ENCODE assay signal across 25 cellular contexts in the genomic region with DNA sequence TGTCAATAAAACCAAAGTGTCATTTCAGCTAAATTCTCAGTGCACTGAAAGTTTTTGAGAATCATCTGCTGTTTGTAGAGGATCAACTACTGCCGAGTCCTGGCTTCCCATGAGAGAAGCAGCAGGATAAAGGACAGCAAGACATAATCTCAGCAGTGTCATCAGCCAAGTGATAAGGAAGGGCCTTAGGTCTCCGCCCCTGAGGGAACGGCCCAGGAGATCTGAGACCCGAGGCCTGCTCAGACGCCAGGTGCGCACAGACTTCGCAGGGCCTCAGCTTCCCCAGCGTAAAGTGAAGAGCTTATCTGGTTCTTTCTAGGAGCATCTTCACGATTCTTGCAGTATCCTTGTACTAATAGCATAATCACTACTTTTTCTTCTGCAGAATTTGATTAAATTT. TPM values are rescaled to one million over a fixed set of nuclear protein-coding genes. Genes with fewer than 3 reads are reported as not detected.
DNase-seq lines count a peak whose midpoint lies in the region; ATAC-seq, FAIRE-seq and TF ChIP-seq lines count a peak whose summit lies in the region.
"Had no signal": no experiment of that assay in that cellular context is flagged by ENCODE, and none has a peak within 500 bp of the region (broad histone marks: within the 10 kb centered on the region; RNA-seq: fewer than 3 reads in every experiment).

No MANE protein-coding gene starts in this region.

- no peak overlapping the region for H3K4me3 Mint-ChIP-seq in natural killer cell
- H3K4me3 Mint-ChIP-seq: activated naive CD4-positive, alpha-beta T cell treated with anti-CD3 and anti-CD28 coated beads, Interleukin-2, amount 50 U/mL, for 24 hours; dendritic cell treated with granulocyte-macrophage colony-stimulating factor and Interleukin-4, amounts not matched to agents 40 ng/mL and 50 ng/mL, for 4 days; T-helper 2 cell treated with Interferon-gamma antibody and Interleukin-4, amounts not matched to agents 5 μg/mL and 100 μg/mL, for 36 hours had no signal

- no peak overlapping the region for H3K27ac Mint-ChIP-seq in natural killer cell
- H3K27ac Mint-ChIP-seq: activated naive CD4-positive, alpha-beta T cell treated with anti-CD3 and anti-CD28 coated beads, Interleukin-2, amount 50 U/mL, for 24 hours; B cell; dendritic cell treated with granulocyte-macrophage colony-stimulating factor and Interleukin-4, amounts not matched to agents 40 ng/mL and 50 ng/mL, for 4 days; T-helper 2 cell treated with Interferon-gamma antibody and Interleukin-4, amounts not matched to agents 5 μg/mL and 100 μg/mL, for 36 hours had no signal

- no peaks in the 10 kb centered on the region for H3K9me1 ChIP-seq in K562 (ENCODE audit: control insufficient read depth, insufficient read depth, low read length)

- H3K9me3 Mint-ChIP-seq in natural killer cell = no peaks in the 10 kb centered on the region
- H3K9me3 Mint-ChIP-seq: activated naive CD4-positive, alpha-beta T cell treated with anti-CD3 and anti-CD28 coated beads, Interleukin-2, amount 50 U/mL, for 24 hours; dendritic cell treated with granulocyte-macrophage colony-stimulating factor and Interleukin-4, amounts not matched to agents 40 ng/mL and 50 ng/mL, for 4 days; T-helper 2 cell treated with Interferon-gamma antibody and Interleukin-4, amounts not matched to agents 5 μg/mL and 100 μg/mL, for 36 hours had no signal

- H3K27me3 ChIP-seq in K562 (ENCODE audit: control insufficient read depth in 2 of 2, insufficient read depth in 2 of 2, low read length in 2 of 2) (peaks cover 34 to 87% of the 10 kb centered on the region in 2 experiments; a peak in 4 of 5 replicates), iPS-20b (ENCODE audit: insufficient read depth, low read length) (peaks cover 29% of the 10 kb centered on the region), subcutaneous abdominal adipose tissue (ENCODE audit: control insufficient read depth in 5 of 5, insufficient read depth in 4 of 5, low read length in 5 of 5) (peaks cover 0 to 21% (median 16%) of the 10 kb centered on the region in 5 donors), right lobe of liver (peaks cover 0 to 5% of the 10 kb centered on the region in 2 donors)

- TF ChIP-seq EP300 in K562 (IDR thresholded peaks at IDR 0.05; ENCODE audit: low read length) = no peak

- TF ChIP-seq POLR2A in K562 (conservative IDR thresholded peaks at IDR 0.05) (no peak), right lobe of liver (IDR thresholded peaks at IDR 0.05) (no peak)

- no peak overlapping the region for H2AFZ ChIP-seq in K562 (ENCODE audit: low read depth, low read length)
- H2AFZ ChIP-seq: parathyroid adenoma, PC-9 had no signal

- DNase-seq in NCI-H82 (lab: John Stamatoyannopoulos, UW) (peak; percentile 63), NCI-H82 treated with DMSO at 0.1 percent for 48 hours (lab: John Stamatoyannopoulos, UW; ENCODE audit: unreplicated experiment) (no peak), K562 (ENCODE audit: extremely low read depth in 1 of 4, low spot score in 3 of 4) (no peak), right lobe of liver (no peak), natural killer cell (no peak)
- DNase-seq: activated CD8-positive, alpha-beta memory T cell treated with anti-CD3 and anti-CD28 coated beads for 24 hours; EL; NCI-H146; NCI-H2171 treated with DMSO at 0.1 percent for 48 hours; NCI-H748 treated with DMSO at 0.1 percent for 48 hours; PC-9; sigmoid colon; stimulated activated CD4-positive, alpha-beta T cell treated with anti-CD3 and anti-CD28 coated beads, Interleukin-1b, Interleukin-23, amount 100 ng/mL, for 48 hours; stimulated activated naive CD8-positive, alpha-beta T cell treated with anti-CD3 and anti-CD28 coated beads, Interleukin-15, Interleukin-2, amounts not matched to agents 100 U/mL and 50 U/mL, for 24 hours; transverse colon had no signal

- H4K20me1 ChIP-seq in K562 (replicated peaks; ENCODE audit: control insufficient read depth, insufficient read depth, low read length) = peaks cover 14% of the 10 kb centered on the region; the same call in 1 of the 2 replicates

- no peaks in the 10 kb centered on the region for H3K79me2 ChIP-seq in K562 (ENCODE audit: control insufficient read depth, insufficient read depth, low read length)
- H3K79me2 ChIP-seq: parathyroid adenoma had no signal

- CTCF ChIA-PET in K562 (lab: Yijun Ruan, JAX; ENCODE audit: low intra/inter-chr PET ratio) = no interaction called here

- H3K27ac ChIP-seq in K562 (ENCODE audit: extremely low read depth, low read depth, low read length) = no peak overlapping the region
- no peak overlapping the region for H3K27ac ChIP-seq in iPS-20b (ENCODE audit: low read length)
- no peak overlapping the region for H3K27ac ChIP-seq in subcutaneous abdominal adipose tissue (ENCODE audit: low read depth, low read length)
- H3K27ac ChIP-seq in right lobe of liver = no peak overlapping the region
- H3K27ac ChIP-seq: 22Rv1, parathyroid adenoma, PC-9, transverse colon had no signal

- H3K4me2 ChIP-seq in K562 (ENCODE audit: insufficient read depth, low read length) = no peak overlapping the region
- H3K4me2 ChIP-seq: PC-9 had no signal

- no peak overlapping the region for H3K9ac ChIP-seq in K562 (ENCODE audit: insufficient read depth in 1 of 2, low read depth in 2 of 2, low read length in 2 of 2)
- no peak overlapping the region for H3K9ac ChIP-seq in iPS-20b (ENCODE audit: low read depth, low read length)
- peak overlapping the region in 1 of 5 donors; percentile 25 for H3K9ac ChIP-seq in subcutaneous abdominal adipose tissue (ENCODE audit: low read length in 5 of 5)
- H3K9ac ChIP-seq: parathyroid adenoma had no signal

- TF ChIP-seq RAD21 in K562 (CRISPR knock-in tag; conservative IDR thresholded peaks at IDR 0.05 in 1 of 2, IDR thresholded peaks at IDR 0.05 in 1 of 2) = no peak

- no peaks in the 10 kb centered on the region for H3K36me3 ChIP-seq in K562 (ENCODE audit: control insufficient read depth, insufficient read depth, low read length)
- peaks cover 9% of the 10 kb centered on the region; the same call in 1 of the 2 replicates for H3K36me3 ChIP-seq in iPS-20b (ENCODE audit: insufficient read depth, low read depth, low read length)
- H3K36me3 ChIP-seq in subcutaneous abdominal adipose tissue (ENCODE audit: control insufficient read depth in 5 of 5, insufficient read depth in 5 of 5, low read length in 5 of 5) = no peaks in the 10 kb centered on the region
- H3K36me3 ChIP-seq in right lobe of liver = no peaks in the 10 kb centered on the region
- H3K36me3 ChIP-seq: sigmoid colon, transverse colon had no signal

- peaks cover 0 to 12% of the 10 kb centered on the region in 2 donors for H3K4me1 Mint-ChIP-seq in natural killer cell

- intact Hi-C loops in K562 (cut with micrococcal nuclease) = no loop called here
- intact Hi-C loops in right lobe of liver (cut with DNase I) = no loop called here
- intact Hi-C loops in natural killer cell (cut with micrococcal nuclease) = no loop called here

- H3K4me3 ChIP-seq in K562 = no peak overlapping the region
- H3K4me3 ChIP-seq in iPS-20b (ENCODE audit: low read length) = peak overlapping the region; percentile 82
- H3K4me3 ChIP-seq in subcutaneous abdominal adipose tissue (ENCODE audit: low read depth in 1 of 5, low read length in 5 of 5) = peak overlapping the region; percentile 48 to 86 (median 70)
- no peak overlapping the region for H3K4me3 ChIP-seq in right lobe of liver
- H3K4me3 ChIP-seq: PC-9, transverse colon had no signal

- no peak for FAIRE-seq in K562 (lab: Jason Lieb, UNC)
- FAIRE-seq: H54 had no signal

- H3K36me3 Mint-ChIP-seq in natural killer cell = no peaks in the 10 kb centered on the region
- H3K36me3 Mint-ChIP-seq: activated naive CD4-positive, alpha-beta T cell treated with anti-CD3 and anti-CD28 coated beads, Interleukin-2, amount 50 U/mL, for 24 hours had no signal

- WGBS in K562 (ENCODE audit: insufficient coverage, low coverage, missing lambda C conversion rate) = 5% methylated on average over 9 of the region's 9 CpGs
- WGBS in right lobe of liver (ENCODE audit: insufficient coverage, low coverage, low lambda C conversion rate, missing lambda C conversion rate) = 59% methylated on average over 7 of the region's 9 CpGs

- ATAC-seq in K562 = no peak
- no peak for ATAC-seq in right lobe of liver
- ATAC-seq in HG02678 (IDR thresholded peaks at IDR 0.05; ENCODE audit: unreplicated experiment) = no peak
- no peak for ATAC-seq in natural killer cell
- ATAC-seq: stimulated activated naive CD8-positive, alpha-beta T cell treated with anti-CD3 and anti-CD28 coated beads, Interleukin-15, Interleukin-2, amounts not matched to agents 100 U/mL and 50 U/mL, for 24 hours had no signal

- H3K9me3 ChIP-seq in K562 (replicated peaks; ENCODE audit: control insufficient read depth, insufficient read depth, low read depth, low read length) (no peaks in the 10 kb centered on the region), iPS-20b (ENCODE audit: insufficient read depth, low read depth, low read length) (no peaks in the 10 kb centered on the region), subcutaneous abdominal adipose tissue (ENCODE audit: control insufficient read depth in 5 of 5, low read length in 5 of 5) (no peaks in the 10 kb centered on the region), right lobe of liver (no peaks in the 10 kb centered on the region)
- H3K9me3 ChIP-seq: sigmoid colon, transverse colon had no signal

- H3K27me3 Mint-ChIP-seq in natural killer cell (ENCODE audit: low read depth in 2 of 2) = peaks cover 24 to 32% of the 10 kb centered on the region in 2 donors

- TF ChIP-seq CTCF in K562 (IDR thresholded peaks at IDR 0.05 in 2 of 3, conservative IDR thresholded peaks at IDR 0.05 in 1 of 3; ENCODE audit: insufficient read depth in 2 of 3, low read depth in 1 of 3, low read length in 3 of 3) (no peak), right lobe of liver (IDR thresholded peaks at IDR 0.05) (no peak), natural killer cell (IDR thresholded peaks at IDR 0.05) (no peak)

- BruUV-seq in K562 (replicated peaks; lab: Mats Ljungman, UMichigan) = no TSS peak

- H3K4me1 ChIP-seq in K562 (replicated peaks in 1 of 2; ENCODE audit: control insufficient read depth in 2 of 2, insufficient read depth in 2 of 2, low read length in 2 of 2) = peaks cover 0 to 23% of the 10 kb centered on the region in 2 experiments; a peak in 2 of 5 replicates
- peaks cover 43% of the 10 kb centered on the region for H3K4me1 ChIP-seq in iPS-20b (ENCODE audit: insufficient read depth, low read length)
- H3K4me1 ChIP-seq in subcutaneous abdominal adipose tissue (ENCODE audit: control insufficient read depth in 5 of 5, insufficient read depth in 5 of 5, low read length in 5 of 5) = peaks cover 0 to 40% (median 31%) of the 10 kb centered on the region in 5 donors
- peaks cover 0 to 16% (median 4%) of the 10 kb centered on the region in 4 donors for H3K4me1 ChIP-seq in right lobe of liver
- H3K4me1 ChIP-seq: parathyroid adenoma had no signal

- POLR2A ChIA-PET in K562 (lab: Yijun Ruan, JAX) = no interaction called here

- in situ Hi-C loops in K562 (cut with MboI) = no loop called here

RNA-seq across cellular contexts. Expression of a gene that starts 2.4 kb away (rescaled TPM):
- 0.14 TPM in 1 of 2 replicates, not detected in the other for total RNA-seq in K562 (2011; cell fraction: chromatin; rRNA removed; ENCODE audit: low replicate concordance)
- total RNA-seq in K562 (2011; cell fraction: nucleolus; rRNA removed) = 0.50 TPM in 1 of 2 replicates, not detected in the other
- not detected in 2 replicates for total RNA-seq in K562 (2011; cell fraction: nucleoplasm; rRNA removed)
- not detected in 2 replicates for total RNA-seq in K562 (2014; rRNA removed)
- total RNA-seq in K562 (2014; rRNA removed; fragmentation: Illumina TruSeq; extraction: Trizol) = 0.13 TPM in 1 of 2 replicates, not detected in the other
- total RNA-seq in K562 (2015; rRNA removed; fragmentation: Illumina TruSeq; extraction: Trizol) = not detected in 2 replicates
- total RNA-seq in K562 (2021) = 0.07 and 0.09 TPM in 2 replicates
- 0.14 TPM in 1 of 2 replicates, not detected in the other for polyA plus RNA-seq in K562 (2011; rRNA removed)
- 0.01 and 0.07 TPM in 2 replicates for polyA plus RNA-seq in K562 (2011; cell fraction: cytosol; rRNA removed)
- polyA plus RNA-seq in K562 (2011; cell fraction: nucleus; rRNA removed) = 0.18 TPM in 1 of 2 replicates, not detected in the other
- polyA plus RNA-seq in K562 (2012) = 0.12 TPM in 1 of 2 replicates, not detected in the other
- polyA plus RNA-seq in K562 (2014; fragmentation: Illumina TruSeq; extraction: Trizol) = not detected in 2 replicates
- polyA plus RNA-seq in K562 (2014; fragmentation: Nextera tagmentation; extraction: Ambion mirVana) = under 1 TPM in 1 of 2 experiments, not detected in 1; 0.08 TPM
- polyA plus RNA-seq in K562 (2014; rRNA removed) = not detected in 2 replicates
- 0.39 TPM in 1 of 2 replicates, not detected in the other for polyA minus RNA-seq in K562 (2011; rRNA and poly(A)+ RNA removed)
- not detected in 2 replicates for polyA minus RNA-seq in K562 (2011; cell fraction: cytosol; rRNA and poly(A)+ RNA removed)
- 0.54 TPM in 1 of 2 replicates, not detected in the other for polyA minus RNA-seq in K562 (2011; cell fraction: nucleus; rRNA and poly(A)+ RNA removed)
- total RNA-seq in right lobe of liver = under 1 TPM; 0.32 to 0.93 (median 0.61) TPM
- under 1 TPM in 2 of 3 donors, not detected in 1; 0.56 to 0.86 TPM for total RNA-seq in natural killer cell

RNA-seq across cellular contexts. Expression of a gene that starts 58.8 kb away (rescaled TPM):
- total RNA-seq in K562 (2011; cell fraction: chromatin; rRNA removed; ENCODE audit: low replicate concordance) = 33.0 and 61.0 TPM in 2 replicates
- total RNA-seq in K562 (2011; cell fraction: nucleolus; rRNA removed) = 15.0 and 19.6 TPM in 2 replicates
- total RNA-seq in K562 (2011; cell fraction: nucleoplasm; rRNA removed) = 40.2 and 63.3 TPM in 2 replicates
- 23.3 and 24.7 TPM in 2 replicates for total RNA-seq in K562 (2014; rRNA removed)
- 32.3 and 33.8 TPM in 2 replicates for total RNA-seq in K562 (2014; rRNA removed; fragmentation: Illumina TruSeq; extraction: Trizol)
- total RNA-seq in K562 (2015; rRNA removed; fragmentation: Illumina TruSeq; extraction: Trizol) = 27.2 and 29.9 TPM in 2 replicates
- 37.1 and 38.0 TPM in 2 replicates for total RNA-seq in K562 (2021)
- polyA plus RNA-seq in K562 (2011; rRNA removed) = 45.9 and 58.0 TPM in 2 replicates
- polyA plus RNA-seq in K562 (2011; cell fraction: cytosol; rRNA removed) = 26.1 and 31.1 TPM in 2 replicates
- polyA plus RNA-seq in K562 (2011; cell fraction: nucleus; rRNA removed) = 25.6 and 26.5 TPM in 2 replicates
- 23.2 and 27.4 TPM in 2 replicates for polyA plus RNA-seq in K562 (2012)
- 32.3 and 43.1 TPM in 2 replicates for polyA plus RNA-seq in K562 (2014; fragmentation: Illumina TruSeq; extraction: Trizol)
- 1 to 10 TPM; 4.8 to 6.5 TPM for polyA plus RNA-seq in K562 (2014; fragmentation: Nextera tagmentation; extraction: Ambion mirVana)
- 27.4 and 31.5 TPM in 2 replicates for polyA plus RNA-seq in K562 (2014; rRNA removed)
- polyA minus RNA-seq in K562 (2011; rRNA and poly(A)+ RNA removed) = 57.2 and 64.3 TPM in 2 replicates
- 22.5 and 24.7 TPM in 2 replicates for polyA minus RNA-seq in K562 (2011; cell fraction: cytosol; rRNA and poly(A)+ RNA removed)
- polyA minus RNA-seq in K562 (2011; cell fraction: nucleus; rRNA and poly(A)+ RNA removed) = 17.5 and 23.8 TPM in 2 replicates
- 10 to 100 TPM; 14.4 to 18.6 (median 15.6) TPM for total RNA-seq in right lobe of liver
- 10 to 100 TPM; 34.1 to 48.5 (median 40.4) TPM for total RNA-seq in natural killer cell

Comparison
In these comparisons a context has a peak if more than half of its experiments do, and no peak if none do; other contexts are left out.
1. H3K4me3 ChIP-seq: peak in iPS-20b (single experiment) and subcutaneous abdominal adipose tissue (5 of 5); none in K562 (single experiment) and right lobe of liver (0 of 3).